In the genomic region with DNA sequence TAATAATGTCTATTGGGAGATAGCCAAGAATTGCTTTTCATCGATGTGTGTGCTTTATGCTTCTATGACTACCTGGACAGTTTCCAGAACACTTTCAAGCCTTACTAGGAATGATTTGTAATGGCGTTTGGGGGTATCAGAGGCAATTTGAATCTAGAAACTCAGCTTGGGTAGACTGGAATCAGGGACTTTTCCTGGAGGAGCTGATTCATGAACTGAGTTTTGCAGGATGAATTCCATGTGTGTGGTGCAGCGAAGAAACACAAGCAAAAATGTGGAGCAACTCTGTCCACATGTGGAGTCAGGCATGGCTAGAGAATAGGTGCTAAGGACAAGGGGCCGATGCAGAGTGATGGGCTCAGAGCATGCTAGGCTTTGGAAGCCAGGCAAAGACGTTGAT, we compare ENCODE assay signal across 19 cellular contexts. TPM values are rescaled to one million over a fixed set of nuclear protein-coding genes. Genes with fewer than 3 reads are reported as not detected.
"Had no signal": no experiment of that assay in that cellular context is flagged by ENCODE, and none has a peak within 500 bp of the region (broad histone marks: within the 10 kb centered on the region; RNA-seq: fewer than 3 reads in every experiment).

No MANE protein-coding gene starts in this region.

- H3K79me2 ChIP-seq: hepatocyte had no signal

- H3K27me3 ChIP-seq: breast epithelium, esophagus squamous epithelium, hepatocyte, right atrium auricular region, tibial artery, uterus had no signal

- DNase-seq: activated CD4-positive, alpha-beta T cell treated with anti-CD3 and anti-CD28 coated beads, Interleukin-2, amount 50 U/mL, for 1 hour; activated effector memory CD4-positive, alpha-beta T cell treated with Interleukin-2 at 50 U/mL for 16 hours; activated naive CD8-positive, alpha-beta T cell treated with anti-CD3 and anti-CD28 coated beads for 36 hours; activated T-cell treated with anti-CD3 and anti-CD28 coated beads, Interleukin-2, amount 50 U/mL, for 24 hours; anterior cingulate cortex; esophagus squamous epithelium; lower lobe of right lung; naive thymus-derived CD4-positive, alpha-beta T cell; tibial artery; uterus had no signal

- H3K9me3 ChIP-seq: breast epithelium, esophagus squamous epithelium, gastroesophageal sphincter, lower lobe of right lung, right atrium auricular region, tibial artery, uterus had no signal

- H2AFZ ChIP-seq: hepatocyte had no signal

- H3K27ac ChIP-seq: breast epithelium, dorsolateral prefrontal cortex, esophagus squamous epithelium, gastroesophageal sphincter, hepatocyte, lower lobe of right lung, right atrium auricular region, skin epidermis, tibial artery, uterus had no signal

- H3K4me1 ChIP-seq: breast epithelium, lower lobe of right lung, right atrium auricular region, uterus had no signal

- H3K36me3 ChIP-seq: breast epithelium, esophagus squamous epithelium, gastroesophageal sphincter, lower lobe of right lung, right atrium auricular region, tibial artery, uterus had no signal

- H3K4me2 ChIP-seq: hepatocyte had no signal

- H3K4me3 ChIP-seq: breast epithelium, dorsolateral prefrontal cortex, esophagus squamous epithelium, gastroesophageal sphincter, hepatocyte, lower lobe of right lung, right atrium auricular region, skin epidermis, tibial artery, uterus had no signal

RNA-seq across cellular contexts. Expression of a gene that starts 11.8 kb away (rescaled TPM):
- total RNA-seq: activated CD8-positive, alpha-beta memory T cell treated with anti-CD3 and anti-CD28 coated beads for 36 hours; activated naive CD8-positive, alpha-beta T cell treated with anti-CD3 and anti-CD28 coated beads for 36 hours; naive thymus-derived CD4-positive, alpha-beta T cell; right atrium auricular region; T-helper 2 cell treated with Interferon-gamma antibody and Interleukin-4, amounts not matched to agents 100 ng/mL and 5 ng/mL, for 36 hours had no signal
- polyA plus RNA-seq: naive thymus-derived CD4-positive, alpha-beta T cell had no signal

RNA-seq across cellular contexts. Expression of a gene that starts 30.2 kb away (rescaled TPM):
- total RNA-seq: activated CD8-positive, alpha-beta memory T cell treated with anti-CD3 and anti-CD28 coated beads for 36 hours; activated naive CD8-positive, alpha-beta T cell treated with anti-CD3 and anti-CD28 coated beads for 36 hours; esophagus squamous epithelium; gastroesophageal sphincter; lower lobe of right lung; posterior vena cava; right atrium auricular region; T-helper 2 cell treated with Interferon-gamma antibody and Interleukin-4, amounts not matched to agents 100 ng/mL and 5 ng/mL, for 36 hours; uterus had no signal
- polyA plus RNA-seq: naive thymus-derived CD4-positive, alpha-beta T cell had no signal
